ENCODE assay signal across 8 cellular contexts in the genomic region with DNA sequence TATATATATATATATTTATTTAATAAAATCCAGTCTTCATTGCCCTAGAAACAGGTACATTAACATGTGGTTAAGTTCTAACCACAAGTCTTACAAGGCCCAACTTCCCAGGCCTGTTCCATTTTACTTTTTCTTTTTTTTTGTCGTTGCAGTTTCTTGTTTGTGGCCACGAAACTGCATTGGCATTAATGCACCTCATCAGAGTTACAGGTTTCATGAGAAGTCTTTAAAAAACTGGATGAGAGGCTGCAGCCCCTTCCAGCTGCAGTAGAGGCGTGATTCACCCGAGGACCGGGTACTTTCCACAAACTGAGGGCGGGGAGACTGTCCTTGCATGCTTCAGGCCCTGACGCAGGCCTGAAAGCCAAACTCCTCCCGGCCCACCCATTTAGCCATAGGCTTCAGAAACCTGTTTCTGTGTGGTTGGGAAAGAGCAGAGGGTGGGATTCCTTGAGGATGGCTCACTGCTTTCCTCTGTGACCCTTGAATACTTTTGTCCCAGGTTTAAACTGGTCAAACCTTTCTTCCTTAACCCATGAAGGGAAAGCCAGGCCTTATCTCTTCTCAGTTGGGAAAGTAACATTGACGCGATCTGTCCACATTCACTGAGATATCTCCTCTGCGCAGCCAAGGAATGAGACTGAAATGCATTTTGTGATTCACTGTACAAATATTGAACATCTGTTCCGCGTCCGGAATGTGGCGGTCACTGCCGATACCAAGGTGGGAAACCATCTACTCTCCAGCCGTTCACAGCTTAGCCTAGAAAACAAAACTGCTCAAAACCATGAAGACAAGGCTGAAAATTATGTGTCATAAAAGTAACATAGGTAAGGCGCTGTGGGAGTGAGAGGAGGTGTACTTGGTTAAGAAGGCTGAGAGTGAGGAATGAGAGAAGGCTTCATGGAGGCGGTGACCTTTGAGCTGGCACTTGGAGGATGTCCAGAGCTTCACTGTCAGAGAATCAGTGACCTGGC.
DNase-seq lines count a peak whose midpoint lies in the region; ATAC-seq lines count a peak whose summit lies in the region.

No MANE protein-coding gene starts in this region.

- H3K4me3 Mint-ChIP-seq in activated CD8-positive, alpha-beta memory T cell treated with anti-CD3 and anti-CD28 coated beads, Interleukin-2, amount 10 ng/mL, durations not matched to agents 7 days and 5 days = peak overlapping the region; percentile 37
- peak overlapping the region in 2 of 5 donors; percentile 10 to 13 for H3K4me3 Mint-ChIP-seq in immature natural killer cell
- no peak overlapping the region for H3K4me3 Mint-ChIP-seq in stimulated activated naive CD8-positive, alpha-beta T cell treated with anti-CD3 and anti-CD28 coated beads, Interleukin-15, Interleukin-2, amounts not matched to agents 100 ng/mL and 50 ng/mL, for 24 hours

- peak; percentile 56 for ATAC-seq in activated CD8-positive, alpha-beta memory T cell treated with anti-CD3 and anti-CD28 coated beads, Interleukin-2, amount 10 ng/mL, durations not matched to agents 7 days and 5 days
- no peak for ATAC-seq in HG03442 (IDR thresholded peaks at IDR 0.05; ENCODE audit: unreplicated experiment)
- no peak for ATAC-seq in GM21515 (IDR thresholded peaks at IDR 0.05; ENCODE audit: unreplicated experiment)
- ATAC-seq in GM19035 (IDR thresholded peaks at IDR 0.05; ENCODE audit: unreplicated experiment) = no peak

- H3K27ac Mint-ChIP-seq in activated CD8-positive, alpha-beta memory T cell treated with anti-CD3 and anti-CD28 coated beads, Interleukin-2, amount 10 ng/mL, durations not matched to agents 7 days and 5 days = peak overlapping the region; percentile 79
- peak overlapping the region in 5 of 6 donors; percentile 1 to 68 (median 37) for H3K27ac Mint-ChIP-seq in immature natural killer cell
- peak overlapping the region; percentile 92 for H3K27ac Mint-ChIP-seq in stimulated activated naive CD8-positive, alpha-beta T cell treated with anti-CD3 and anti-CD28 coated beads, Interleukin-15, Interleukin-2, amounts not matched to agents 100 ng/mL and 50 ng/mL, for 24 hours

- H3K4me1 Mint-ChIP-seq in activated CD8-positive, alpha-beta memory T cell treated with anti-CD3 and anti-CD28 coated beads, Interleukin-2, amount 10 ng/mL, durations not matched to agents 7 days and 5 days = peaks cover 74% of the 10 kb centered on the region
- peaks cover 44 to 55% of the 10 kb centered on the region in 2 donors for H3K4me1 Mint-ChIP-seq in immature natural killer cell
- H3K4me1 Mint-ChIP-seq in stimulated activated naive CD8-positive, alpha-beta T cell treated with anti-CD3 and anti-CD28 coated beads, Interleukin-15, Interleukin-2, amounts not matched to agents 100 ng/mL and 50 ng/mL, for 24 hours (ENCODE audit: low read depth) = peaks cover 54% of the 10 kb centered on the region

- DNase-seq in activated gamma-delta T cell treated with Interleukin-2 at 50 U/mL for 16 hours = peak; percentile 23
- DNase-seq in activated gamma-delta T cell (lab: John Stamatoyannopoulos, UW) = no peak
- DNase-seq in activated CD8-positive, alpha-beta memory T cell treated with anti-CD3 and anti-CD28 coated beads, Interleukin-2, amount 10 ng/mL, durations not matched to agents 7 days and 5 days = peak; percentile 73
- DNase-seq in immature natural killer cell = peak; percentile 15 to 38 (median 29)

- H3K36me3 Mint-ChIP-seq in activated CD8-positive, alpha-beta memory T cell treated with anti-CD3 and anti-CD28 coated beads, Interleukin-2, amount 10 ng/mL, durations not matched to agents 7 days and 5 days = peaks cover 29% of the 10 kb centered on the region
- H3K36me3 Mint-ChIP-seq in immature natural killer cell = no peaks in the 10 kb centered on the region
- no peaks in the 10 kb centered on the region for H3K36me3 Mint-ChIP-seq in stimulated activated naive CD8-positive, alpha-beta T cell treated with anti-CD3 and anti-CD28 coated beads, Interleukin-15, Interleukin-2, amounts not matched to agents 100 ng/mL and 50 ng/mL, for 24 hours (ENCODE audit: low read depth)

- CTCF ChIA-PET in activated CD8-positive, alpha-beta memory T cell treated with anti-CD3 and anti-CD28 coated beads, Interleukin-2, amount 10 ng/mL, durations not matched to agents 7 days and 5 days (lab: Charles Lee) = interaction anchor here (1.7 to 2.9 kb wide), 3 partner anchors 18 to 37 kb away, joined by 4 to 10 read pairs (median 8); no protein-coding TSS in a partner anchor

- H3K9me3 Mint-ChIP-seq in activated CD8-positive, alpha-beta memory T cell treated with anti-CD3 and anti-CD28 coated beads, Interleukin-2, amount 10 ng/mL, durations not matched to agents 7 days and 5 days (ENCODE audit: low read depth) = peaks cover 6% of the 10 kb centered on the region
- no peaks in the 10 kb centered on the region for H3K9me3 Mint-ChIP-seq in immature natural killer cell
- peaks cover 4% of the 10 kb centered on the region for H3K9me3 Mint-ChIP-seq in stimulated activated naive CD8-positive, alpha-beta T cell treated with anti-CD3 and anti-CD28 coated beads, Interleukin-15, Interleukin-2, amounts not matched to agents 100 ng/mL and 50 ng/mL, for 24 hours

- no peaks in the 10 kb centered on the region for H3K27me3 Mint-ChIP-seq in activated CD8-positive, alpha-beta memory T cell treated with anti-CD3 and anti-CD28 coated beads, Interleukin-2, amount 10 ng/mL, durations not matched to agents 7 days and 5 days
- H3K27me3 Mint-ChIP-seq in immature natural killer cell (ENCODE audit: low read depth in 3 of 3) = peaks cover 1 to 5% (median 5%) of the 10 kb centered on the region in 3 donors
- H3K27me3 Mint-ChIP-seq in stimulated activated naive CD8-positive, alpha-beta T cell treated with anti-CD3 and anti-CD28 coated beads, Interleukin-15, Interleukin-2, amounts not matched to agents 100 ng/mL and 50 ng/mL, for 24 hours = no peaks in the 10 kb centered on the region

Comparison
In these comparisons a context has a peak if more than half of its experiments do, and no peak if none do; other contexts are left out.
1. H3K27ac Mint-ChIP-seq: peak in every context shown above with its lines; median percentile 92 in stimulated activated naive CD8-positive, alpha-beta T cell treated with anti-CD3 and anti-CD28 coated beads, Interleukin-15, Interleukin-2, amounts not matched to agents 100 ng/mL and 50 ng/mL, for 24 hours; 79 in activated CD8-positive, alpha-beta memory T cell treated with anti-CD3 and anti-CD28 coated beads, Interleukin-2, amount 10 ng/mL, durations not matched to agents 7 days and 5 days; 37 in immature natural killer cell.